8 cellular contexts compared by ENCODE assay signal in genomic region chr15:52018693-52019393, GRCh38. TPM values are rescaled to one million over a fixed set of nuclear protein-coding genes. Genes with fewer than 3 reads are reported as not detected.
DNase-seq lines count a peak whose midpoint lies in the region; ATAC-seq lines count a peak whose summit lies in the region.

Gene MAPK6, plus strand, starts transcription at chr15:52019219. Its CDS starts 27,242 bp downstream, at chr15:52046461.

- H3K4me1 ChIP-seq in endocrine pancreas (ENCODE audit: control insufficient read depth, insufficient read depth, low read length) = peaks cover 8% of the 10 kb centered on the region
- H3K4me1 ChIP-seq in mesodermal cell (ENCODE audit: control insufficient read depth, insufficient read depth, low read length, poor library complexity, severe bottlenecking) = peaks cover 5% of the 10 kb centered on the region

- no peaks in the 10 kb centered on the region for H3K27me3 ChIP-seq in endocrine pancreas (ENCODE audit: control insufficient read depth, insufficient read depth, low read length)

- peak within 1 kb of the TSS; percentile 99 for H3K27ac Mint-ChIP-seq in activated CD8-positive, alpha-beta memory T cell treated with anti-CD3 and anti-CD28 coated beads, Interleukin-2, amount 10 ng/mL, durations not matched to agents 7 days and 5 days

- H3K4me3 ChIP-seq in endocrine pancreas (ENCODE audit: control insufficient read depth, insufficient read depth, low read length) = peak within 1 kb of the TSS; percentile 98
- peak within 1 kb of the TSS; percentile 80 for H3K4me3 ChIP-seq in mesodermal cell (ENCODE audit: extremely low read depth, insufficient read depth, low read length, poor library complexity, severe bottlenecking)

- no peaks in the 10 kb centered on the region for H3K9me3 Mint-ChIP-seq in activated CD8-positive, alpha-beta memory T cell treated with anti-CD3 and anti-CD28 coated beads, Interleukin-2, amount 10 ng/mL, durations not matched to agents 7 days and 5 days (ENCODE audit: low read depth)

- H3K36me3 ChIP-seq in endocrine pancreas (ENCODE audit: control insufficient read depth, insufficient read depth, low read length) (no peaks in the 10 kb centered on the region), mesodermal cell (ENCODE audit: control insufficient read depth, insufficient read depth, low read length) (no peaks in the 10 kb centered on the region)

- CTCF ChIA-PET in activated CD8-positive, alpha-beta memory T cell treated with anti-CD3 and anti-CD28 coated beads, Interleukin-2, amount 10 ng/mL, durations not matched to agents 7 days and 5 days (lab: Charles Lee) = interaction anchor here (1.1 kb wide), 1 partner anchor 13 kb away, joined by 3 read pairs; no protein-coding TSS in a partner anchor

- peak; percentile 60 for ATAC-seq in GM19467 (IDR thresholded peaks at IDR 0.05; ENCODE audit: unreplicated experiment)
- peak; percentile 77 for ATAC-seq in activated CD8-positive, alpha-beta memory T cell treated with anti-CD3 and anti-CD28 coated beads, Interleukin-2, amount 10 ng/mL, durations not matched to agents 7 days and 5 days

- peaks cover 45% of the 10 kb centered on the region for H3K4me1 Mint-ChIP-seq in activated CD8-positive, alpha-beta memory T cell treated with anti-CD3 and anti-CD28 coated beads, Interleukin-2, amount 10 ng/mL, durations not matched to agents 7 days and 5 days

- H3K27me3 Mint-ChIP-seq in activated CD8-positive, alpha-beta memory T cell treated with anti-CD3 and anti-CD28 coated beads, Interleukin-2, amount 10 ng/mL, durations not matched to agents 7 days and 5 days = no peaks in the 10 kb centered on the region

- peak within 1 kb of the TSS; percentile 99 for H3K27ac ChIP-seq in mesodermal cell (ENCODE audit: low read depth, low read length, severe bottlenecking)

- peak within 1 kb of the TSS; percentile 99 for H3K9ac ChIP-seq in endocrine pancreas (ENCODE audit: control insufficient read depth, insufficient read depth, low read length)

- peaks cover 17% of the 10 kb centered on the region for H3K36me3 Mint-ChIP-seq in activated CD8-positive, alpha-beta memory T cell treated with anti-CD3 and anti-CD28 coated beads, Interleukin-2, amount 10 ng/mL, durations not matched to agents 7 days and 5 days

- DNase-seq in COLO668 (lab: John Stamatoyannopoulos, UW; ENCODE audit: unreplicated experiment) (peak; percentile 94), HS-27A (ENCODE audit: low read depth) (peak; percentile 73), NOMO-1 treated with DMSO at 0.1 percent for 48 hours (lab: John Stamatoyannopoulos, UW; ENCODE audit: unreplicated experiment) (peak; percentile 82)
- DNase-seq in activated CD8-positive, alpha-beta memory T cell treated with anti-CD3 and anti-CD28 coated beads, Interleukin-2, amount 10 ng/mL, durations not matched to agents 7 days and 5 days = peak; percentile 94
- DNase-seq in stimulated activated CD8-positive, alpha-beta memory T cell treated with anti-CD3 and anti-CD28 coated beads, Interleukin-15, amount 100 ng/mL, for 24 hours (ENCODE audit: low read depth) = peak; percentile 92

- peak within 1 kb of the TSS; percentile 94 for H3K4me3 Mint-ChIP-seq in activated CD8-positive, alpha-beta memory T cell treated with anti-CD3 and anti-CD28 coated beads, Interleukin-2, amount 10 ng/mL, durations not matched to agents 7 days and 5 days

- WGBS in mesodermal cell (ENCODE audit: insufficient coverage in 2 of 2), 2 experiments = 8 to 12% methylated on average over 35 to 40 of the region's 59 CpGs

- H3K9me3 ChIP-seq in endocrine pancreas (ENCODE audit: control insufficient read depth, low read length) = no peaks in the 10 kb centered on the region
- no peaks in the 10 kb centered on the region for H3K9me3 ChIP-seq in mesodermal cell (ENCODE audit: control insufficient read depth, low read length)

RNA-seq across cellular contexts. Expression of gene MAPK6, which starts in this region (rescaled TPM):
- 10 to 100 TPM; 44.7 to 53.0 TPM for total RNA-seq in activated CD8-positive, alpha-beta memory T cell treated with anti-CD3 and anti-CD28 coated beads, Interleukin-2, amount 10 ng/mL, durations not matched to agents 7 days and 5 days
- polyA plus RNA-seq in mesodermal cell (2013, experiment 1 of 2) = 81.1 TPM
- 80.0 TPM for polyA plus RNA-seq in mesodermal cell (2013, experiment 2 of 2)

Comparison
In these comparisons a context has a peak if more than half of its experiments do, and no peak if none do; other contexts are left out.
1. Peak in every context shown above with its lines: DNase-seq, ATAC-seq, H3K4me3 ChIP-seq and H3K27ac ChIP-seq.